12 cellular contexts compared by ENCODE assay signal in the genomic region with DNA sequence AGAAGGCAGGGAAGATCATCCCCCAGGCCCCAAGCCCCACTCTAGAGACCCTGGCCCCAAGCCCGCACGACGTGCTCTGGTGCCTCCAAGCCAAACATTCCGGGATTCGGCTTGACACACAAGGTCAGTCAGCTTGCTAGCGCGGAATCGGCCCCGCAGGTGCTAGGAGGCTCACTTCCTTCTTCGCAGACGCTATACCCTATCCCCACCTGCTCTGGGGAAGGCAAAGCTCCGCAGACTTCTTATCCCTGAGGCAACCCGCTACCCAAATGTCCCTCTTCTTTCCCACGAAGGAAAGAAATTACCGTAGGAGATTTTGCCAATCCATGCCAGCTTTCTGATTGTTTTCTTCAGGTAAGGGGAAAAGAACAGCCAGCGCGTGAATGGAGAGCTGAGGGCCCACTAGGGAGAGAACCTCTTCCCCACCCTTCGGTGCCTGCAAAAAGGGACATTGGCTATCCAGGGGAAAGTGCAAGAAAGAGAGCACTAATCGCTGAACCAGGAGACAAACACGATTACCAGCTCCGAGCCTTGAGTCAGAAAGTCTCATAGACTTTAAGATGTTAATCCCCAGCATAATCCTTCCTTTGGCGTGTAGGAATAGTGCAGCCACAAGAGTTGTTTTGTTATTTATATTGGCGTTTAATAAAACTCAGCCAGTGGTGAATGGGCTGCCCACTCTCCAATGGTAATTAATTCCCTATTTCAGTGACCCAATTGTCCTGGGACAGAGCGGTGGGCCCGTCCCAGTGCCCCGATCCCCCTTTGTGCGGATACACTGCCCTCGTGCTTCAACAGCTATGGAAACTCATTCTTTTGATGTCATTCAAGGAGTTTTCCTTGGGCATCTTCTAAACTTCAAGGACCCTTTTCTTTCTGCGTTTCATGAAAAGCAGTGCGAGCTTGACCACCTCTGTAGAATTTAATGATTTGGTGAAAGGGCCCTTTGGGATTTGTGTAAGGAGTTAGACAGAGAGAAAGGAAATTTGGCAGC. TPM values are rescaled to one million over a fixed set of nuclear protein-coding genes. Genes with fewer than 3 reads are reported as not detected.
DNase-seq lines count a peak whose midpoint lies in the region; ATAC-seq and TF ChIP-seq lines count a peak whose summit lies in the region.
"Had no signal": no experiment of that assay in that cellular context is flagged by ENCODE, and none has a peak within 500 bp of the region (broad histone marks: within the 10 kb centered on the region; RNA-seq: fewer than 3 reads in every experiment).

No MANE protein-coding gene starts in this region.

- H3K27me3 Mint-ChIP-seq in activated CD8-positive, alpha-beta T cell treated with anti-CD3 and anti-CD28 coated beads for 36 hours, result peaks cover 68% of the 10 kb centered on the region
- H3K27me3 Mint-ChIP-seq in mesothelial cell of epicardium (ENCODE audit: low read depth), result peaks cover 96% of the 10 kb centered on the region

- H3K27ac Mint-ChIP-seq in activated CD8-positive, alpha-beta T cell treated with anti-CD3 and anti-CD28 coated beads for 36 hours, result no peak overlapping the region
- no peak overlapping the region for H3K27ac Mint-ChIP-seq in mesothelial cell of epicardium

- peaks cover 40% of the 10 kb centered on the region for H3K4me1 Mint-ChIP-seq in activated CD8-positive, alpha-beta T cell treated with anti-CD3 and anti-CD28 coated beads for 36 hours (ENCODE audit: low read depth)
- H3K4me1 Mint-ChIP-seq in mesothelial cell of epicardium, result peaks cover 13% of the 10 kb centered on the region

- H3K4me3 Mint-ChIP-seq in activated CD8-positive, alpha-beta T cell treated with anti-CD3 and anti-CD28 coated beads for 36 hours, result no peak overlapping the region
- peak overlapping the region; percentile 6 for H3K4me3 Mint-ChIP-seq in mesothelial cell of epicardium

- CTCF ChIA-PET in activated CD8-positive, alpha-beta T cell treated with anti-CD3 and anti-CD28 coated beads for 36 hours (lab: Charles Lee), result interaction anchor here (1.3 to 6.9 kb wide), 8 partner anchors 11 to 422 kb away, joined by 3 to 65 read pairs (median 5); no protein-coding TSS in a partner anchor

- intact Hi-C loops in activated CD8-positive, alpha-beta T cell treated with anti-CD3 and anti-CD28 coated beads for 36 hours (cut with micrococcal nuclease), result loop anchor here (2.0 to 10.0 kb wide), 3 partner anchors 193 to 447 kb away; no protein-coding TSS in a partner anchor

- no peak for TF ChIP-seq CTCF in GM10266 (IDR thresholded peaks at IDR 0.05; ENCODE audit: control insufficient read depth, insufficient read depth, low read depth, missing control alignments)
- no peak for TF ChIP-seq CTCF in activated CD8-positive, alpha-beta T cell treated with anti-CD3 and anti-CD28 coated beads for 36 hours (IDR thresholded peaks at IDR 0.05)
- TF ChIP-seq CTCF in mesothelial cell of epicardium (IDR thresholded peaks at IDR 0.05; ENCODE audit: unreplicated experiment), result no peak

- POLR2A ChIA-PET in activated CD8-positive, alpha-beta T cell treated with anti-CD3 and anti-CD28 coated beads for 36 hours (lab: Charles Lee), result interaction anchor here (1.8 kb wide), 1 partner anchor 236 kb away, joined by 5 read pairs; the partner anchor contains the start of gene TIFA

- ATAC-seq in GM21515 (IDR thresholded peaks at IDR 0.05; ENCODE audit: unreplicated experiment) (peak; percentile 22), HG03354 (IDR thresholded peaks at IDR 0.05; ENCODE audit: poor library complexity, severe bottlenecking, unreplicated experiment) (no peak), GM18861 (IDR thresholded peaks at IDR 0.05; ENCODE audit: unreplicated experiment) (no peak)
- no peak for ATAC-seq in activated CD8-positive, alpha-beta T cell treated with anti-CD3 and anti-CD28 coated beads for 36 hours

- H3K9me3 Mint-ChIP-seq in activated CD8-positive, alpha-beta T cell treated with anti-CD3 and anti-CD28 coated beads for 36 hours, result peaks cover 1% of the 10 kb centered on the region
- peaks cover 2% of the 10 kb centered on the region for H3K9me3 Mint-ChIP-seq in mesothelial cell of epicardium

- peaks cover 3% of the 10 kb centered on the region for H3K36me3 Mint-ChIP-seq in activated CD8-positive, alpha-beta T cell treated with anti-CD3 and anti-CD28 coated beads for 36 hours (ENCODE audit: low read depth)
- H3K36me3 Mint-ChIP-seq in mesothelial cell of epicardium, result no peaks in the 10 kb centered on the region

- DNase-seq in GM10266 (ENCODE audit: extremely low spot score), result peak; percentile 18
- peak; percentile 14 for DNase-seq in activated CD8-positive, alpha-beta T cell treated with anti-CD3 and anti-CD28 coated beads for 36 hours
- no peak for DNase-seq in mesothelial cell of epicardium (ENCODE audit: low spot score in 2 of 2, unreplicated experiment in 2 of 2)
- no peak for DNase-seq in NK-92 treated with Interleukin-12 subunit alpha and Interleukin-12 subunit beta, amount 100 ng/mL, for 24 hours (lab: John Stamatoyannopoulos, UW)
- DNase-seq in HT-29 (ENCODE audit: low spot score), result no peak
- DNase-seq: DMS79 treated with DMSO at 0.1 percent for 48 hours, NCI-H1048 had no signal

RNA-seq across cellular contexts. Expression of gene NEUROG2, which starts 5.4 kb away (rescaled TPM):
- total RNA-seq in activated CD8-positive, alpha-beta T cell treated with anti-CD3 and anti-CD28 coated beads for 36 hours, result under 1 TPM; 0.13 to 0.16 TPM
- total RNA-seq in mesothelial cell of epicardium, result not detected in 3 replicates
- not detected in 2 replicates for total RNA-seq in HT-29 (2014; rRNA removed; shearing (Covaris generic))
- total RNA-seq: mononuclear cell, Peyer's patch had no signal

Comparison
In these comparisons a context has a peak if more than half of its experiments do, and no peak if none do; other contexts are left out.
1. DNase-seq: peak in GM10266 (single experiment) and activated CD8-positive, alpha-beta T cell treated with anti-CD3 and anti-CD28 coated beads for 36 hours (single experiment); none in mesothelial cell of epicardium (0 of 2), NK-92 treated with Interleukin-12 subunit alpha and Interleukin-12 subunit beta, amount 100 ng/mL, for 24 hours (single experiment) and HT-29 (single experiment).